In the genomic region with DNA sequence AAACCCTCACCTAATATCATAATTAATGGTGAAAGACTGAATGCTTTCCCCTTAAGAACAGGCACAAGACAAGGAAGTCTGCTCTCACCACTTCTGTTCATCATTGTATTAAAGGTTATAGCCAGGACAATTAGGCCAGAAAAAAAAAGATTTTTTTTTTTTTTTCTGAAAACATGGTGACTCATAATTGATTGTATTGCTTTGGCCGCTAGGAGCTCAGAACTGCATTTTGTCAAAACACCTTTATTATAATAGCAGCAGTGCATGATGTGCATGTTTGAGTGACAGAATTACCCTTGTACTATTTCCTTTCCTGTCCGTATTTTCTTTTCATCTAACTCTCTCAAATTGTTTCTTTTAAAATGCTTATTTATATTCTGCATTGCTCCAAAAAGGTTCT, we compare ENCODE assay signal across 33 cellular contexts.
DNase-seq lines count a peak whose midpoint lies in the region; ATAC-seq and TF ChIP-seq lines count a peak whose summit lies in the region.
"Had no signal": no experiment of that assay in that cellular context is flagged by ENCODE, and none has a peak within 500 bp of the region (broad histone marks: within the 10 kb centered on the region; RNA-seq: fewer than 3 reads in every experiment).

No MANE protein-coding gene starts in this region.

- H2AFZ ChIP-seq in Loucy (ENCODE audit: low read length), result no peak overlapping the region
- H2AFZ ChIP-seq: hepatocyte, neural progenitor cell had no signal

- peak overlapping the region; percentile 93 for H3K27ac Mint-ChIP-seq in Caco-2 (ENCODE audit: unreplicated experiment)
- H3K27ac Mint-ChIP-seq: CD4-positive, alpha-beta T cell; neural progenitor cell; progenitor cell of endocrine pancreas; stimulated activated naive B cell treated with anti-CD40 and anti-IgM and Interleukin-4, amounts not matched to agents 10 μg/mL and 1 μg/mL and 100 μg/mL, for 72 hours had no signal

- H3F3A ChIP-seq in Loucy (ENCODE audit: low read depth), result no peaks in the 10 kb centered on the region

- H3K9ac ChIP-seq in Loucy (ENCODE audit: low read depth, low read length, poor library complexity, severe bottlenecking), result no peak overlapping the region
- H3K9ac ChIP-seq: neural progenitor cell had no signal

- H3K27ac ChIP-seq in neutrophil (peak overlapping the region; percentile 9), upper lobe of left lung (no peak overlapping the region)
- H3K27ac ChIP-seq: gastroesophageal sphincter, hepatocyte, neural progenitor cell, SJCRH30, suprapubic skin, uterus had no signal

- no peaks in the 10 kb centered on the region for H3K9me2 ChIP-seq in Loucy (replicated peaks; ENCODE audit: low read depth, low read length)

- DNase-seq in Caco-2 (no peak), choroid plexus epithelial cell (ENCODE audit: low read depth) (no peak), upper lobe of left lung (no peak), NCI-H2196 (lab: John Stamatoyannopoulos, UW; ENCODE audit: unreplicated experiment) (no peak), NCI-H1105 treated with DMSO at 0.1 percent for 48 hours (lab: John Stamatoyannopoulos, UW) (no peak)
- DNase-seq: activated CD4-positive, alpha-beta T cell treated with anti-CD3 and anti-CD28 coated beads for 1 hour; activated CD8-positive, alpha-beta T cell treated with anti-CD3 and anti-CD28 coated beads for 36 hours; activated effector memory CD4-positive, alpha-beta T cell treated with anti-CD3 and anti-CD28 coated beads, Interleukin-2, amount 50 U/mL, for 16 hours; activated naive CD8-positive, alpha-beta T cell treated with anti-CD3 and anti-CD28 coated beads, Interleukin-2, amount 10 ng/mL, durations not matched to agents 7 days and 5 days; CD4-positive, alpha-beta T cell; DMS153; effector memory CD4-positive, alpha-beta T cell; left cardiac atrium; mammary epithelial cell; NCI-H1105; NCI-H2029; NCI-H2227 treated with DMSO at 0.1 percent for 48 hours; NCI-H69; SJCRH30; stimulated activated CD4-positive, alpha-beta T cell treated with anti-CD3 and anti-CD28 coated beads, Interleukin-4, amount 100 ng/mL, for 4 hours; stimulated activated naive B cell treated with anti-CD40 and anti-IgM and Interleukin-4, amounts not matched to agents 10 μg/mL and 1 μg/mL and 100 μg/mL, for 72 hours; T-helper 1 cell; uterus had no signal

- H3K27me3 ChIP-seq in Caco-2 (replicated peaks; ENCODE audit: control insufficient read depth, insufficient read depth, low read length), result no peaks in the 10 kb centered on the region
- H3K27me3 ChIP-seq in Loucy (ENCODE audit: insufficient read depth, low read length, poor library complexity, severe bottlenecking), result no peaks in the 10 kb centered on the region
- H3K27me3 ChIP-seq in neutrophil, result no peaks in the 10 kb centered on the region
- H3K27me3 ChIP-seq in upper lobe of left lung, result no peaks in the 10 kb centered on the region
- H3K27me3 ChIP-seq: gastroesophageal sphincter, hepatocyte, neural progenitor cell, SJCRH30, suprapubic skin, uterus had no signal

- H3K27me3 Mint-ChIP-seq in Caco-2 (ENCODE audit: insufficient read depth, unreplicated experiment), result no peaks in the 10 kb centered on the region
- H3K27me3 Mint-ChIP-seq: activated CD8-positive, alpha-beta T cell treated with anti-CD3 and anti-CD28 coated beads for 36 hours; activated naive CD8-positive, alpha-beta T cell treated with anti-CD3 and anti-CD28 coated beads, Interleukin-2, amount 10 ng/mL, durations not matched to agents 7 days and 5 days; CD4-positive, alpha-beta T cell; progenitor cell of endocrine pancreas; stimulated activated naive B cell treated with anti-CD40 and anti-IgM and Interleukin-4, amounts not matched to agents 10 μg/mL and 1 μg/mL and 100 μg/mL, for 72 hours had no signal

- peaks cover 12% of the 10 kb centered on the region for H3K4me1 Mint-ChIP-seq in Caco-2 (ENCODE audit: low read depth, unreplicated experiment)

- intact Hi-C loops in Caco-2 (cut with micrococcal nuclease; ENCODE audit: unreplicated experiment), result no loop called here

- CTCF ChIA-PET in Caco-2 (lab: Charles Lee), result interaction anchor here (0.7 kb wide), 1 partner anchor 40 kb away, joined by 6 read pairs; no protein-coding TSS in a partner anchor

- peaks cover 35% of the 10 kb centered on the region for H3K4me1 ChIP-seq in Caco-2
- peaks cover 22% of the 10 kb centered on the region for H3K4me1 ChIP-seq in Loucy (ENCODE audit: insufficient read depth, low read length, poor library complexity, severe bottlenecking)
- H3K4me1 ChIP-seq in neutrophil (ENCODE audit: control insufficient read depth in 1 of 2, insufficient read depth in 1 of 2, low read depth in 1 of 2, low read length in 1 of 2), result peaks cover 10 to 14% of the 10 kb centered on the region in 2 experiments
- H3K4me1 ChIP-seq in upper lobe of left lung, result peaks cover 0 to 11% (median 0%) of the 10 kb centered on the region in 4 donors
- H3K4me1 ChIP-seq: gastroesophageal sphincter, HAP-1, SJCRH30, suprapubic skin, uterus had no signal

- H3K9me3 Mint-ChIP-seq in Caco-2 (ENCODE audit: unreplicated experiment), result no peaks in the 10 kb centered on the region
- H3K9me3 Mint-ChIP-seq: activated CD8-positive, alpha-beta T cell treated with anti-CD3 and anti-CD28 coated beads for 36 hours; activated naive CD8-positive, alpha-beta T cell treated with anti-CD3 and anti-CD28 coated beads, Interleukin-2, amount 10 ng/mL, durations not matched to agents 7 days and 5 days; CD4-positive, alpha-beta T cell; neural progenitor cell; stimulated activated naive B cell treated with anti-CD40 and anti-IgM and Interleukin-4, amounts not matched to agents 10 μg/mL and 1 μg/mL and 100 μg/mL, for 72 hours had no signal

- BruUV-seq in Caco-2 (replicated peaks; lab: Mats Ljungman, UMichigan), result no TSS peak

- H3K9me3 ChIP-seq in Caco-2, result no peaks in the 10 kb centered on the region
- no peaks in the 10 kb centered on the region for H3K9me3 ChIP-seq in Loucy (ENCODE audit: insufficient read depth, low read depth, low read length)
- no peaks in the 10 kb centered on the region for H3K9me3 ChIP-seq in neutrophil
- H3K9me3 ChIP-seq in upper lobe of left lung, result no peaks in the 10 kb centered on the region
- H3K9me3 ChIP-seq: gastroesophageal sphincter, HAP-1, SJCRH30, suprapubic skin, uterus had no signal

- H3K79me2 ChIP-seq in Loucy (ENCODE audit: insufficient read depth, low read length), result no peaks in the 10 kb centered on the region
- H3K79me2 ChIP-seq: hepatocyte had no signal

- TF ChIP-seq CTCF in Caco-2 (IDR thresholded peaks at IDR 0.05; ENCODE audit: insufficient read depth in 1 of 2, low read depth in 1 of 2, low read length in 1 of 2, severe bottlenecking in 1 of 2, unreplicated experiment in 1 of 2), result no peak
- TF ChIP-seq CTCF in Loucy (conservative IDR thresholded peaks at IDR 0.05; ENCODE audit: low read length), result no peak
- TF ChIP-seq CTCF in choroid plexus epithelial cell (conservative IDR thresholded peaks at IDR 0.05; ENCODE audit: low read depth, low read length), result peak; percentile 22
- TF ChIP-seq CTCF in neutrophil (IDR thresholded peaks at IDR 0.05), result no peak
- no peak for TF ChIP-seq CTCF in upper lobe of left lung (IDR thresholded peaks at IDR 0.05)

- ATAC-seq in upper lobe of left lung (ENCODE audit: low FRiP score in 2 of 2), result no peak
- ATAC-seq: activated CD8-positive, alpha-beta T cell treated with anti-CD3 and anti-CD28 coated beads for 36 hours; esophagus mucosa; gastroesophageal sphincter; K562; left cardiac atrium; stimulated activated naive B cell treated with anti-CD40 and anti-IgM and Interleukin-4, amounts not matched to agents 10 μg/mL and 1 μg/mL and 100 μg/mL, for 72 hours had no signal

- H3K36me3 Mint-ChIP-seq in Caco-2 (ENCODE audit: insufficient read depth, unreplicated experiment), result peaks cover 48% of the 10 kb centered on the region

- H4K20me1 ChIP-seq in Loucy (ENCODE audit: insufficient read depth, low read length, poor library complexity, severe bottlenecking), result no peaks in the 10 kb centered on the region

- H3K4me3 ChIP-seq in Caco-2 (ENCODE audit: low read depth, low read length) (no peak overlapping the region), Loucy (ENCODE audit: low read length, poor library complexity, severe bottlenecking) (no peak overlapping the region), choroid plexus epithelial cell (ENCODE audit: low read depth, low read length) (no peak overlapping the region), neutrophil (ENCODE audit: low read depth in 1 of 2, low read length in 1 of 2) (no peak overlapping the region), upper lobe of left lung (no peak overlapping the region)
- H3K4me3 ChIP-seq: gastroesophageal sphincter, HAP-1, hepatocyte, K562, neural progenitor cell, SJCRH30, suprapubic skin, uterus had no signal

- H3K4me3 Mint-ChIP-seq in Caco-2 (ENCODE audit: unreplicated experiment), result no peak overlapping the region
- H3K4me3 Mint-ChIP-seq: activated CD8-positive, alpha-beta T cell treated with anti-CD3 and anti-CD28 coated beads for 36 hours; activated naive CD8-positive, alpha-beta T cell treated with anti-CD3 and anti-CD28 coated beads, Interleukin-2, amount 10 ng/mL, durations not matched to agents 7 days and 5 days; CD4-positive, alpha-beta T cell; neural progenitor cell; stimulated activated naive B cell treated with anti-CD40 and anti-IgM and Interleukin-4, amounts not matched to agents 10 μg/mL and 1 μg/mL and 100 μg/mL, for 72 hours had no signal

- H3K4me2 ChIP-seq in Loucy (ENCODE audit: low read depth, low read length, poor library complexity, severe bottlenecking), result peak overlapping the region; percentile 22
- H3K4me2 ChIP-seq: hepatocyte, neural progenitor cell had no signal

- no peak for TF ChIP-seq EP300 in upper lobe of left lung (IDR thresholded peaks at IDR 0.05)

- POLR2A ChIA-PET in Caco-2 (lab: Charles Lee), result no interaction called here

- H3K36me3 ChIP-seq in Caco-2 (ENCODE audit: control insufficient read depth, insufficient read depth, low read length), result peaks cover 2% of the 10 kb centered on the region
- peaks cover 17% of the 10 kb centered on the region; the same call in 1 of the 2 replicates for H3K36me3 ChIP-seq in Loucy (ENCODE audit: insufficient read depth, low read length)
- H3K36me3 ChIP-seq in neutrophil, result peaks cover 78% of the 10 kb centered on the region
- peaks cover 0 to 60% (median 31%) of the 10 kb centered on the region in 4 donors for H3K36me3 ChIP-seq in upper lobe of left lung
- H3K36me3 ChIP-seq: neural progenitor cell, uterus had no signal

- WGBS in upper lobe of left lung, 2 donors, result 84% methylated on average over 2 of the region's 2 CpGs

- no peak for TF ChIP-seq POLR2A in upper lobe of left lung (IDR thresholded peaks at IDR 0.05)
